ENCODE assay signal across 11 cellular contexts in the genomic region with DNA sequence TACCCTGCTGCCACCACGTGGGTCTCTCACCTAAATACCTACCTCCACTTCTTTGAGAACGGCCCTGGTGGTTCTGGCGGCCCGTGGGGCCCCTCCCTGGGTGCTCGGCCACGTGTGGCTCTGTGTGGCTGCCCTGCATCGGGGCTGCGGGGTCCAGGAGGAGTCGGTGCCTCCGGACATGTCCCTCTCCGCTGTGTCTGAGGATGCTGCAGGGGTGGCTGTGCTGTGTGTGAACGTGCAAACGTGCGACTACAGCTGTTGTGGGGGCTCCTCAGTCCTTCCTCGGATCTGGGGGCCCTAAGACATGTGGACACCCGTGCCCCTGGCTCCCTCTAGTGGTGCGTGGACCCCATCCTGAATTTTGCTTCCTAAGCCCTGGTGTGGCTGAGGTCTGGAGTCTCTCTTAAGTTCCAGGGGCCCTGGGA.
DNase-seq lines count a peak whose midpoint lies in the region; ATAC-seq, FAIRE-seq and TF ChIP-seq lines count a peak whose summit lies in the region.
"Had no signal": no experiment of that assay in that cellular context is flagged by ENCODE, and none has a peak within 500 bp of the region (broad histone marks: within the 10 kb centered on the region; RNA-seq: fewer than 3 reads in every experiment).

No MANE protein-coding gene starts in this region.

- dilution Hi-C loops in endothelial cell of umbilical vein (cut with MboI; ENCODE audit: extremely low pct_ligation_motif_present, low sequenced_read_pairs) = no loop called here

- no peaks in the 10 kb centered on the region for H3K9me1 ChIP-seq in endothelial cell of umbilical vein (replicated peaks; ENCODE audit: control insufficient read depth, extremely low read depth, insufficient read depth, low read length)

- no peak for TF ChIP-seq POLR2A in endothelial cell of umbilical vein (IDR thresholded peaks at IDR 0.05; ENCODE audit: low read depth, low read length)
- TF ChIP-seq POLR2A in sigmoid colon (IDR thresholded peaks at IDR 0.05) = no peak

- H3K4me3 ChIP-seq in GM12865 (ENCODE audit: low read depth, low read length) (no peak overlapping the region), endothelial cell of umbilical vein (replicated peaks in 1 of 3; ENCODE audit: insufficient read depth in 1 of 3, low read depth in 1 of 3, low read length in 3 of 3) (no peak overlapping the region), mucosa of descending colon (no peak overlapping the region), sigmoid colon (no peak overlapping the region), foreskin fibroblast (ENCODE audit: low read depth in 1 of 2, low read length in 2 of 2) (no peak overlapping the region)
- H3K4me3 ChIP-seq: thoracic aorta had no signal

- no peak for ATAC-seq in mucosa of descending colon

- no peaks in the 10 kb centered on the region for H3K27me3 Mint-ChIP-seq in osteocyte (ENCODE audit: unreplicated experiment)

- H3K36me3 ChIP-seq in endothelial cell of umbilical vein (ENCODE audit: control insufficient read depth in 2 of 2, extremely low read depth in 1 of 2, insufficient read depth in 2 of 2, low read length in 2 of 2) (no peaks in the 10 kb centered on the region), mucosa of descending colon (ENCODE audit: low read depth) (no peaks in the 10 kb centered on the region), sigmoid colon (no peaks in the 10 kb centered on the region)
- H3K36me3 ChIP-seq: thoracic aorta had no signal

- peaks cover 9% of the 10 kb centered on the region for H3K4me1 ChIP-seq in endothelial cell of umbilical vein (ENCODE audit: control insufficient read depth, extremely low read depth, insufficient read depth, low read length)
- H3K4me1 ChIP-seq in mucosa of descending colon (ENCODE audit: low read depth) = no peaks in the 10 kb centered on the region
- peaks cover 0 to 5% (median 2%) of the 10 kb centered on the region in 4 donors for H3K4me1 ChIP-seq in sigmoid colon

- CTCF ChIA-PET in endothelial cell of umbilical vein (lab: Charles Lee) = interaction anchor here (0.6 to 1.0 kb wide), 8 partner anchors 9 to 1480 kb away, joined by 3 to 5 read pairs (median 4); no protein-coding TSS in a partner anchor

- H3K27ac ChIP-seq in endothelial cell of umbilical vein (ENCODE audit: insufficient read depth, low read depth, low read length) (no peak overlapping the region), sigmoid colon (no peak overlapping the region)
- H3K27ac ChIP-seq: thoracic aorta had no signal

- H4K20me1 ChIP-seq in endothelial cell of umbilical vein (replicated peaks; ENCODE audit: control insufficient read depth, extremely low read depth, insufficient read depth, low read length) = no peaks in the 10 kb centered on the region

- no TSS peak for BruUV-seq in endothelial cell of umbilical vein (replicated peaks; lab: Mats Ljungman, UMichigan)

- TF ChIP-seq EP300 in sigmoid colon (IDR thresholded peaks at IDR 0.05) = no peak

- H3K9ac ChIP-seq in endothelial cell of umbilical vein (replicated peaks; ENCODE audit: extremely low read depth, insufficient read depth, low read length) = no peak overlapping the region

- H3K36me3 Mint-ChIP-seq in osteocyte (ENCODE audit: unreplicated experiment) = no peaks in the 10 kb centered on the region

- no peak overlapping the region for H3K27ac Mint-ChIP-seq in osteocyte (ENCODE audit: unreplicated experiment)
- H3K27ac Mint-ChIP-seq: naive B cell had no signal

- peaks cover 4% of the 10 kb centered on the region for H3K9me3 Mint-ChIP-seq in osteocyte (ENCODE audit: unreplicated experiment)

- 75 to 76% methylated on average over 17 of the region's 17 CpGs for WGBS in sigmoid colon, 2 donors

- peaks cover 2% of the 10 kb centered on the region for H3K4me1 Mint-ChIP-seq in osteocyte (ENCODE audit: unreplicated experiment)

- POLR2A ChIA-PET in endothelial cell of umbilical vein (lab: Charles Lee) = no interaction called here

- DNase-seq in GM12865 (ENCODE audit: low read depth) (peak; percentile 40), endothelial cell of umbilical vein (ENCODE audit: low read depth, low spot score) (peak; percentile 31), osteocyte (ENCODE audit: extremely low spot score, unreplicated experiment) (no peak), mucosa of descending colon (no peak), sigmoid colon (no peak), foreskin fibroblast (no peak), NK-92 (lab: John Stamatoyannopoulos, UW; ENCODE audit: unreplicated experiment) (no peak)
- DNase-seq: naive B cell; NK-92 treated with Interleukin-12 subunit alpha and Interleukin-12 subunit beta, amount 100 ng/mL, for 24 hours had no signal

- no peak for FAIRE-seq in endothelial cell of umbilical vein (lab: Jason Lieb, UNC)

- peak; percentile 54 for TF ChIP-seq CTCF in GM12865 (IDR thresholded peaks at IDR 0.05; ENCODE audit: insufficient read depth, low read depth, low read length, missing control alignments)
- TF ChIP-seq CTCF in LNCAP (IDR thresholded peaks at IDR 0.05) = peak; percentile 43
- TF ChIP-seq CTCF in endothelial cell of umbilical vein (IDR thresholded peaks at IDR 0.05; ENCODE audit: extremely low read depth in 1 of 2, insufficient read depth in 1 of 2, low read depth in 1 of 2, low read length in 2 of 2) = peak; percentile 48 to 66
- TF ChIP-seq CTCF in osteocyte (IDR thresholded peaks at IDR 0.05) = peak; percentile 48
- TF ChIP-seq CTCF in mucosa of descending colon (IDR thresholded peaks at IDR 0.05) = no peak
- TF ChIP-seq CTCF in sigmoid colon (IDR thresholded peaks at IDR 0.05) = no peak
- no peak for TF ChIP-seq CTCF in foreskin fibroblast (IDR thresholded peaks at IDR 0.05; ENCODE audit: low read depth, low read length)

- no peaks in the 10 kb centered on the region for H3K79me2 ChIP-seq in endothelial cell of umbilical vein (ENCODE audit: control insufficient read depth, insufficient read depth, low read length)

- H2AFZ ChIP-seq in endothelial cell of umbilical vein (ENCODE audit: low read depth, low read length) = no peak overlapping the region

- H3K4me3 Mint-ChIP-seq in osteocyte (ENCODE audit: unreplicated experiment) = no peak overlapping the region
- H3K4me3 Mint-ChIP-seq: naive B cell had no signal

- no peak overlapping the region for H3K4me2 ChIP-seq in endothelial cell of umbilical vein (ENCODE audit: insufficient read depth, low read length)

- no peaks in the 10 kb centered on the region for H3K9me3 ChIP-seq in endothelial cell of umbilical vein (replicated peaks; ENCODE audit: control insufficient read depth, insufficient read depth, low read length)
- peaks cover 34% of the 10 kb centered on the region for H3K9me3 ChIP-seq in mucosa of descending colon
- H3K9me3 ChIP-seq in sigmoid colon = peaks cover 0 to 1% (median 0%) of the 10 kb centered on the region in 4 donors
- H3K9me3 ChIP-seq: thoracic aorta had no signal

- H3K27me3 ChIP-seq in endothelial cell of umbilical vein (ENCODE audit: control insufficient read depth in 2 of 2, insufficient read depth in 2 of 2, low read length in 2 of 2) (no peaks in the 10 kb centered on the region), sigmoid colon (no peaks in the 10 kb centered on the region)

- intact Hi-C loops in endothelial cell of umbilical vein (cut with micrococcal nuclease) (loop anchor here (1.0 to 5.0 kb wide), 4 partner anchors 109 to 1249 kb away; no protein-coding TSS in a partner anchor), mucosa of descending colon (cut with DNase I, micrococcal nuclease) (no loop called here), sigmoid colon (cut with DNase I) (no loop called here)

TF ChIP-seq in endothelial cell of umbilical vein, 7 proteins besides CTCF, POLR2A, EP300 and RAD21:
- TF ChIP-seq, protein P1, sequence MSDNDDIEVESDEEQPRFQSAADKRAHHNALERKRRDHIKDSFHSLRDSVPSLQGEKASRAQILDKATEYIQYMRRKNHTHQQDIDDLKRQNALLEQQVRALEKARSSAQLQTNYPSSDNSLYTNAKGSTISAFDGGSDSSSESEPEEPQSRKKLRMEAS (IDR thresholded peaks at IDR 0.05; ENCODE audit: insufficient read depth, insufficient read length) = no peak
- TF ChIP-seq GATA2 (IDR thresholded peaks at IDR 0.05; ENCODE audit: insufficient read depth, insufficient read length, low read depth, low read length) = no peak
- TF ChIP-seq FOS (IDR thresholded peaks at IDR 0.05; ENCODE audit: borderline replicate concordance, insufficient read depth, low read length) = no peak
- no peak for TF ChIP-seq POLR2AphosphoS5 (IDR thresholded peaks at IDR 0.05; ENCODE audit: insufficient read depth, low read depth, low read length)
- TF ChIP-seq JUN (IDR thresholded peaks at IDR 0.05; ENCODE audit: borderline replicate concordance, insufficient read depth, insufficient read length, low read depth) = no peak
- no peak for TF ChIP-seq MYC (IDR thresholded peaks at IDR 0.05; ENCODE audit: low read depth, low read length)
- no peak for TF ChIP-seq EZH2 (IDR thresholded peaks at IDR 0.05; ENCODE audit: borderline replicate concordance, low read depth, low read length, severe bottlenecking)
TF ChIP-seq in endothelial cell of umbilical vein: peak in this region for 0.

Comparison
In these comparisons a context has a peak if more than half of its experiments do, and no peak if none do; other contexts are left out.
1. DNase-seq: peak in GM12865 (single experiment) and endothelial cell of umbilical vein (single experiment); none in osteocyte (single experiment), mucosa of descending colon (0 of 3), sigmoid colon (single experiment), foreskin fibroblast (0 of 2) and NK-92 (single experiment).
2. CTCF ChIP-seq: peak in GM12865 (single experiment), LNCAP (single experiment), endothelial cell of umbilical vein (2 of 2) and osteocyte (single experiment); none in mucosa of descending colon (single experiment), sigmoid colon (0 of 4) and foreskin fibroblast (single experiment).